In genomic region chr12:131102991-131103609, GRCh38 we compare ENCODE assay signal across 17 cellular contexts.
DNase-seq lines count a peak whose midpoint lies in the region; ATAC-seq, FAIRE-seq and TF ChIP-seq lines count a peak whose summit lies in the region.
"Had no signal": no experiment of that assay in that cellular context is flagged by ENCODE, and none has a peak within 500 bp of the region (broad histone marks: within the 10 kb centered on the region; RNA-seq: fewer than 3 reads in every experiment).

No MANE protein-coding gene starts in this region.

- H3K4me1 ChIP-seq in kidney (ENCODE audit: control insufficient read depth in 1 of 2, insufficient read depth in 1 of 2, low read depth in 1 of 2, low read length in 2 of 2), result no peaks in the 10 kb centered on the region
- H3K4me1 ChIP-seq in upper lobe of left lung, result peaks cover 7 to 14% (median 10%) of the 10 kb centered on the region in 4 donors
- H3K4me1 ChIP-seq: ascending aorta had no signal

- H3K36me3 Mint-ChIP-seq in activated T-cell treated with anti-CD3 and anti-CD28 coated beads, Interleukin-2, amount 50 U/mL, for 24 hours (ENCODE audit: low read depth), result no peaks in the 10 kb centered on the region
- H3K36me3 Mint-ChIP-seq in activated T-cell treated with anti-CD3 and anti-CD28 coated beads, Interleukin-2, amount 50 U/mL, for 4 hours (ENCODE audit: insufficient read depth), result no peaks in the 10 kb centered on the region
- H3K36me3 Mint-ChIP-seq in activated CD8-positive, alpha-beta T cell treated with anti-CD3 and anti-CD28 coated beads, Interleukin-2, amount 10 ng/mL, durations not matched to agents 7 days and 5 days (ENCODE audit: low read depth), result no peaks in the 10 kb centered on the region
- H3K36me3 Mint-ChIP-seq in T-helper 17 cell (ENCODE audit: low read depth), result no peaks in the 10 kb centered on the region

- POLR2A ChIA-PET in activated CD8-positive, alpha-beta T cell treated with anti-CD3 and anti-CD28 coated beads, Interleukin-2, amount 10 ng/mL, durations not matched to agents 7 days and 5 days (lab: Charles Lee), result no interaction called here

- H3K27ac Mint-ChIP-seq in activated T-cell treated with anti-CD3 and anti-CD28 coated beads, Interleukin-2, amount 50 U/mL, for 24 hours, result no peak overlapping the region
- H3K27ac Mint-ChIP-seq in activated CD8-positive, alpha-beta T cell treated with anti-CD3 and anti-CD28 coated beads, Interleukin-2, amount 10 ng/mL, durations not matched to agents 7 days and 5 days, result no peak overlapping the region
- H3K27ac Mint-ChIP-seq in T-helper 17 cell, result no peak overlapping the region
- H3K27ac Mint-ChIP-seq: activated T-cell treated with anti-CD3 and anti-CD28 coated beads, Interleukin-2, amount 50 U/mL, for 72 hours; effector memory CD8-positive, alpha-beta T cell; naive thymus-derived CD8-positive, alpha-beta T cell had no signal

- TF ChIP-seq EP300 in upper lobe of left lung (IDR thresholded peaks at IDR 0.05), result no peak

- FAIRE-seq in kidney (lab: Jason Lieb, UNC), result no peak
- FAIRE-seq: keratinocyte had no signal

- no peak for TF ChIP-seq CTCF in kidney (IDR thresholded peaks at IDR 0.05; ENCODE audit: borderline replicate concordance, extremely low read depth, insufficient read depth)
- TF ChIP-seq CTCF in upper lobe of left lung (IDR thresholded peaks at IDR 0.05), result no peak

- no peaks in the 10 kb centered on the region for H3K27me3 ChIP-seq in upper lobe of left lung
- H3K27me3 ChIP-seq: ascending aorta, gastroesophageal sphincter had no signal

- TF ChIP-seq POLR2A in upper lobe of left lung (IDR thresholded peaks at IDR 0.05), result no peak

- no peak overlapping the region for H3K9ac ChIP-seq in kidney (ENCODE audit: low read length in 2 of 2)

- WGBS in upper lobe of left lung, 2 donors, result 90 to 92% methylated on average over 15 to 18 of the region's 18 CpGs

- H3K4me3 Mint-ChIP-seq in activated T-cell treated with anti-CD3 and anti-CD28 coated beads, Interleukin-2, amount 50 U/mL, for 24 hours, result no peak overlapping the region
- H3K4me3 Mint-ChIP-seq in activated T-cell treated with anti-CD3 and anti-CD28 coated beads, Interleukin-2, amount 50 U/mL, for 4 hours, result no peak overlapping the region
- H3K4me3 Mint-ChIP-seq in activated CD8-positive, alpha-beta T cell treated with anti-CD3 and anti-CD28 coated beads, Interleukin-2, amount 10 ng/mL, durations not matched to agents 7 days and 5 days, result no peak overlapping the region
- H3K4me3 Mint-ChIP-seq in T-helper 17 cell, result no peak overlapping the region
- H3K4me3 Mint-ChIP-seq: activated T-cell treated with anti-CD3 and anti-CD28 coated beads, Interleukin-2, amount 50 U/mL, for 72 hours; effector memory CD8-positive, alpha-beta T cell; naive thymus-derived CD8-positive, alpha-beta T cell had no signal

- peaks cover 12% of the 10 kb centered on the region for H3K27me3 Mint-ChIP-seq in activated T-cell treated with anti-CD3 and anti-CD28 coated beads, Interleukin-2, amount 50 U/mL, for 24 hours
- peaks cover 5% of the 10 kb centered on the region for H3K27me3 Mint-ChIP-seq in activated T-cell treated with anti-CD3 and anti-CD28 coated beads, Interleukin-2, amount 50 U/mL, for 4 hours (ENCODE audit: low read depth)
- no peaks in the 10 kb centered on the region for H3K27me3 Mint-ChIP-seq in activated CD8-positive, alpha-beta T cell treated with anti-CD3 and anti-CD28 coated beads, Interleukin-2, amount 10 ng/mL, durations not matched to agents 7 days and 5 days (ENCODE audit: low read depth)
- H3K27me3 Mint-ChIP-seq in T-helper 17 cell, result peaks cover 5% of the 10 kb centered on the region
- H3K27me3 Mint-ChIP-seq: effector memory CD8-positive, alpha-beta T cell had no signal

- H3K36me3 ChIP-seq in kidney (ENCODE audit: control insufficient read depth in 1 of 2, insufficient read depth in 2 of 2, low read length in 2 of 2), result no peaks in the 10 kb centered on the region
- H3K36me3 ChIP-seq in upper lobe of left lung, result peaks cover 0 to 10% (median 6%) of the 10 kb centered on the region in 4 donors
- H3K36me3 ChIP-seq: ascending aorta had no signal

- CTCF ChIA-PET in activated CD8-positive, alpha-beta T cell treated with anti-CD3 and anti-CD28 coated beads, Interleukin-2, amount 10 ng/mL, durations not matched to agents 7 days and 5 days (lab: Charles Lee), result interaction anchor here (1.1 to 6.8 kb wide), 5 partner anchors 10 to 275 kb away, joined by 3 to 104 read pairs (median 34); no protein-coding TSS in a partner anchor

- peak; percentile 26 for DNase-seq in activated T-cell treated with anti-CD3 and anti-CD28 coated beads, Interleukin-2, amount 50 U/mL, for 24 hours
- DNase-seq in activated T-cell treated with anti-CD3 and anti-CD28 coated beads, Interleukin-2, amount 50 U/mL, for 4 hours, result no peak
- peak; percentile 68 for DNase-seq in kidney
- peak; percentile 17 to 62 for DNase-seq in upper lobe of left lung
- DNase-seq in islet precursor cell, result no peak
- DNase-seq in activated CD8-positive, alpha-beta T cell treated with anti-CD3 and anti-CD28 coated beads, Interleukin-2, amount 10 ng/mL, durations not matched to agents 7 days and 5 days, result no peak
- no peak for DNase-seq in T-helper 17 cell
- DNase-seq: activated T-cell treated with anti-CD3 and anti-CD28 coated beads, Interleukin-2, amount 50 U/mL, for 72 hours; effector memory CD8-positive, alpha-beta T cell; NCI-H446 treated with DMSO at 0.1 percent for 48 hours; trophoblast cell had no signal

- intact Hi-C loops in kidney (cut with DNase I), result no loop called here

- no peaks in the 10 kb centered on the region for H3K9me3 Mint-ChIP-seq in activated T-cell treated with anti-CD3 and anti-CD28 coated beads, Interleukin-2, amount 50 U/mL, for 24 hours
- H3K9me3 Mint-ChIP-seq in activated T-cell treated with anti-CD3 and anti-CD28 coated beads, Interleukin-2, amount 50 U/mL, for 4 hours, result no peaks in the 10 kb centered on the region
- H3K9me3 Mint-ChIP-seq in activated CD8-positive, alpha-beta T cell treated with anti-CD3 and anti-CD28 coated beads, Interleukin-2, amount 10 ng/mL, durations not matched to agents 7 days and 5 days (ENCODE audit: insufficient read depth), result no peaks in the 10 kb centered on the region
- H3K9me3 Mint-ChIP-seq: activated T-cell treated with anti-CD3 and anti-CD28 coated beads, Interleukin-2, amount 50 U/mL, for 72 hours; effector memory CD8-positive, alpha-beta T cell had no signal

- ATAC-seq in activated T-cell treated with anti-CD3 and anti-CD28 coated beads, Interleukin-2, amount 50 U/mL, for 4 hours, result no peak
- ATAC-seq in HG03469 (IDR thresholded peaks at IDR 0.05; ENCODE audit: unreplicated experiment) (peak; percentile 22), upper lobe of left lung (ENCODE audit: low FRiP score in 2 of 2) (no peak), T-helper 17 cell (no peak)
- no peak for ATAC-seq in activated CD8-positive, alpha-beta T cell treated with anti-CD3 and anti-CD28 coated beads, Interleukin-2, amount 10 ng/mL, durations not matched to agents 7 days and 5 days
- ATAC-seq: activated T-cell treated with anti-CD3 and anti-CD28 coated beads, Interleukin-2, amount 50 U/mL, for 72 hours; effector memory CD8-positive, alpha-beta T cell; gastroesophageal sphincter; naive thymus-derived CD8-positive, alpha-beta T cell had no signal

- H3K4me3 ChIP-seq in kidney (ENCODE audit: low read length in 2 of 2) (no peak overlapping the region), upper lobe of left lung (no peak overlapping the region)
- H3K4me3 ChIP-seq: ascending aorta, gastroesophageal sphincter had no signal

- H3K27ac ChIP-seq in kidney (ENCODE audit: low read depth in 2 of 2, low read length in 2 of 2) (no peak overlapping the region), upper lobe of left lung (no peak overlapping the region)
- H3K27ac ChIP-seq: ascending aorta, HL-60 had no signal

- H3K9me3 ChIP-seq in kidney (ENCODE audit: control insufficient read depth in 1 of 2, low read length in 2 of 2) (no peaks in the 10 kb centered on the region), upper lobe of left lung (no peaks in the 10 kb centered on the region), T-helper 17 cell (ENCODE audit: control insufficient read depth, low read length, poor library complexity, severe bottlenecking) (no peaks in the 10 kb centered on the region)
- H3K9me3 ChIP-seq: ascending aorta had no signal

- H3K4me1 Mint-ChIP-seq in activated T-cell treated with anti-CD3 and anti-CD28 coated beads, Interleukin-2, amount 50 U/mL, for 24 hours (ENCODE audit: low read depth), result peaks cover 18% of the 10 kb centered on the region
- H3K4me1 Mint-ChIP-seq in activated T-cell treated with anti-CD3 and anti-CD28 coated beads, Interleukin-2, amount 50 U/mL, for 4 hours (ENCODE audit: low read depth), result peaks cover 16% of the 10 kb centered on the region
- peaks cover 20% of the 10 kb centered on the region for H3K4me1 Mint-ChIP-seq in activated CD8-positive, alpha-beta T cell treated with anti-CD3 and anti-CD28 coated beads, Interleukin-2, amount 10 ng/mL, durations not matched to agents 7 days and 5 days (ENCODE audit: low read depth)
- peaks cover 9% of the 10 kb centered on the region for H3K4me1 Mint-ChIP-seq in T-helper 17 cell

Comparison
In these comparisons a context has a peak if more than half of its experiments do, and no peak if none do; other contexts are left out.
1. DNase-seq: peak in activated T-cell treated with anti-CD3 and anti-CD28 coated beads, Interleukin-2, amount 50 U/mL, for 24 hours (single experiment), kidney (single experiment) and upper lobe of left lung (2 of 2); none in activated T-cell treated with anti-CD3 and anti-CD28 coated beads, Interleukin-2, amount 50 U/mL, for 4 hours (single experiment), islet precursor cell (single experiment), activated CD8-positive, alpha-beta T cell treated with anti-CD3 and anti-CD28 coated beads, Interleukin-2, amount 10 ng/mL, durations not matched to agents 7 days and 5 days (single experiment) and T-helper 17 cell (0 of 3).